In genomic region chr4:2241410-2242353, GRCh38 we compare ENCODE assay signal across 1 cellular context.
TF ChIP-seq lines count a peak whose summit lies in the region.

HAUS3 (minus strand) TSS chr4:2242121; CDS start chr4:2240946, 1,175 bp downstream.
POLN (minus strand) TSS chr4:2242121; CDS start chr4:2229231, 12,890 bp downstream.

TF ChIP-seq in HEK293, 187 proteins besides CTCF, POLR2A, EP300 and RAD21 (continued from another document and continues in another):
- no peak for TF ChIP-seq ZSCAN4 (tag by site-specific recombination; IDR thresholded peaks at IDR 0.05)
- no peak for TF ChIP-seq ZBTB1 (tag by site-specific recombination; IDR thresholded peaks at IDR 0.05)
- TF ChIP-seq ZNF302 (tag by site-specific recombination; IDR thresholded peaks at IDR 0.05; ENCODE audit: low read depth): no peak
- TF ChIP-seq ZNF184 (tag by site-specific recombination; IDR thresholded peaks at IDR 0.05): no peak
- 0 out of 2 replicates have a peak, but pooled peaks have one; percentile 38 for TF ChIP-seq INSM2 (tag by site-specific recombination; IDR thresholded peaks at IDR 0.05)
- TF ChIP-seq ZSCAN16 (tag by site-specific recombination; IDR thresholded peaks at IDR 0.05): no peak
- peak; percentile 98 for TF ChIP-seq ZBTB8A (tag by site-specific recombination; IDR thresholded peaks at IDR 0.05)
- no peak for TF ChIP-seq ZNF521 (tag by site-specific recombination; IDR thresholded peaks at IDR 0.05)
- peak; percentile 57; the same call in 1 of the 2 replicates for TF ChIP-seq ZXDB (tag by site-specific recombination; IDR thresholded peaks at IDR 0.05)
- TF ChIP-seq ZNF843 (tag by site-specific recombination; IDR thresholded peaks at IDR 0.05): peak; percentile 46; the same call in 1 of the 2 replicates
- TF ChIP-seq ZBTB48 (tag by site-specific recombination; IDR thresholded peaks at IDR 0.05): peak; percentile 76; the same call in 1 of the 2 replicates
- peak; percentile 59; the same call in 1 of the 2 replicates for TF ChIP-seq ZNF777 (tag by site-specific recombination; IDR thresholded peaks at IDR 0.05; ENCODE audit: borderline replicate concordance)
- no peak for TF ChIP-seq ZNF18 (tag by site-specific recombination; IDR thresholded peaks at IDR 0.05)
- TF ChIP-seq ZNF624 (tag by site-specific recombination; IDR thresholded peaks at IDR 0.05): no peak
- peak; percentile 78 for TF ChIP-seq ZNF394 (tag by site-specific recombination; IDR thresholded peaks at IDR 0.05; ENCODE audit: borderline replicate concordance)
- TF ChIP-seq ZNF214 (tag by site-specific recombination; IDR thresholded peaks at IDR 0.05; ENCODE audit: borderline replicate concordance): no peak
- TF ChIP-seq ZNF311 (tag by site-specific recombination; IDR thresholded peaks at IDR 0.05; ENCODE audit: borderline replicate concordance): no peak
- TF ChIP-seq PRDM6 (tag by site-specific recombination; IDR thresholded peaks at IDR 0.05): no peak
- TF ChIP-seq ZNF629 (tag by site-specific recombination; IDR thresholded peaks at IDR 0.05): peak; percentile 10; the same call in 1 of the 2 replicates
- no peak for TF ChIP-seq PRDM4 (tag by site-specific recombination; IDR thresholded peaks at IDR 0.05)
- no peak for TF ChIP-seq GLI4 (tag by site-specific recombination; IDR thresholded peaks at IDR 0.05)
- TF ChIP-seq MYNN (tag by site-specific recombination; IDR thresholded peaks at IDR 0.05; ENCODE audit: borderline replicate concordance): no peak
- no peak for TF ChIP-seq ZNF596 (tag by site-specific recombination; IDR thresholded peaks at IDR 0.05)
- TF ChIP-seq TSHZ1 (tag by site-specific recombination; IDR thresholded peaks at IDR 0.05; ENCODE audit: borderline replicate concordance): no peak
- TF ChIP-seq MEIS1 (CRISPR knock-in tag; IDR thresholded peaks at IDR 0.05; ENCODE audit: borderline replicate concordance): no peak
- no peak for TF ChIP-seq ZNF155 (tag by site-specific recombination; IDR thresholded peaks at IDR 0.05)
- TF ChIP-seq ZNF571 (tag by site-specific recombination; IDR thresholded peaks at IDR 0.05): no peak
- TF ChIP-seq KLF10 (tag by site-specific recombination; IDR thresholded peaks at IDR 0.05): no peak
- TF ChIP-seq EGR2 (tag by site-specific recombination; IDR thresholded peaks at IDR 0.05; ENCODE audit: low read depth): no peak
- peak; percentile 70; the same call in 1 of the 2 replicates for TF ChIP-seq ZNF391 (tag by site-specific recombination; IDR thresholded peaks at IDR 0.05; ENCODE audit: borderline replicate concordance, low read depth)
- no peak for TF ChIP-seq ZNF610 (tag by site-specific recombination; IDR thresholded peaks at IDR 0.05; ENCODE audit: borderline replicate concordance)
- TF ChIP-seq ZNF121 (tag by site-specific recombination; IDR thresholded peaks at IDR 0.05): peak; percentile 33; the same call in 1 of the 2 replicates
- TF ChIP-seq SCRT2 (tag by site-specific recombination; IDR thresholded peaks at IDR 0.05): no peak
- TF ChIP-seq ZNF707 (tag by site-specific recombination; IDR thresholded peaks at IDR 0.05): no peak
- TF ChIP-seq ZBTB44 (tag by site-specific recombination; IDR thresholded peaks at IDR 0.05): no peak
- TF ChIP-seq ZNF664 (tag by site-specific recombination; IDR thresholded peaks at IDR 0.05): no peak
- TF ChIP-seq REPIN1 (tag by site-specific recombination; IDR thresholded peaks at IDR 0.05; ENCODE audit: low read depth): no peak
- no peak for TF ChIP-seq ZNF792 (tag by site-specific recombination; IDR thresholded peaks at IDR 0.05)
- 0 out of 2 replicates have a peak, but pooled peaks have one; percentile 21 for TF ChIP-seq ZBTB11 (tag by site-specific recombination; conservative IDR thresholded peaks at IDR 0.05; ENCODE audit: low read depth)
- TF ChIP-seq ZFP69B (tag by site-specific recombination; IDR thresholded peaks at IDR 0.05): no peak
- TF ChIP-seq ZNF704 (tag by site-specific recombination; IDR thresholded peaks at IDR 0.05): no peak
- no peak for TF ChIP-seq ZNF747 (tag by site-specific recombination; IDR thresholded peaks at IDR 0.05)
- peak; percentile 50; the same call in 1 of the 2 replicates for TF ChIP-seq KLF7 (tag by site-specific recombination; IDR thresholded peaks at IDR 0.05; ENCODE audit: borderline replicate concordance)
- TF ChIP-seq ZNF560 (tag by site-specific recombination; IDR thresholded peaks at IDR 0.05; ENCODE audit: borderline replicate concordance): no peak
- no peak for TF ChIP-seq ZNF654 (tag by site-specific recombination; IDR thresholded peaks at IDR 0.05; ENCODE audit: low read depth)
- TF ChIP-seq ZNF830 (tag by site-specific recombination; IDR thresholded peaks at IDR 0.05; ENCODE audit: low read depth): no peak
- TF ChIP-seq ZNF677 (tag by site-specific recombination; IDR thresholded peaks at IDR 0.05): no peak
